29 cellular contexts compared by ENCODE assay signal in the genomic region with DNA sequence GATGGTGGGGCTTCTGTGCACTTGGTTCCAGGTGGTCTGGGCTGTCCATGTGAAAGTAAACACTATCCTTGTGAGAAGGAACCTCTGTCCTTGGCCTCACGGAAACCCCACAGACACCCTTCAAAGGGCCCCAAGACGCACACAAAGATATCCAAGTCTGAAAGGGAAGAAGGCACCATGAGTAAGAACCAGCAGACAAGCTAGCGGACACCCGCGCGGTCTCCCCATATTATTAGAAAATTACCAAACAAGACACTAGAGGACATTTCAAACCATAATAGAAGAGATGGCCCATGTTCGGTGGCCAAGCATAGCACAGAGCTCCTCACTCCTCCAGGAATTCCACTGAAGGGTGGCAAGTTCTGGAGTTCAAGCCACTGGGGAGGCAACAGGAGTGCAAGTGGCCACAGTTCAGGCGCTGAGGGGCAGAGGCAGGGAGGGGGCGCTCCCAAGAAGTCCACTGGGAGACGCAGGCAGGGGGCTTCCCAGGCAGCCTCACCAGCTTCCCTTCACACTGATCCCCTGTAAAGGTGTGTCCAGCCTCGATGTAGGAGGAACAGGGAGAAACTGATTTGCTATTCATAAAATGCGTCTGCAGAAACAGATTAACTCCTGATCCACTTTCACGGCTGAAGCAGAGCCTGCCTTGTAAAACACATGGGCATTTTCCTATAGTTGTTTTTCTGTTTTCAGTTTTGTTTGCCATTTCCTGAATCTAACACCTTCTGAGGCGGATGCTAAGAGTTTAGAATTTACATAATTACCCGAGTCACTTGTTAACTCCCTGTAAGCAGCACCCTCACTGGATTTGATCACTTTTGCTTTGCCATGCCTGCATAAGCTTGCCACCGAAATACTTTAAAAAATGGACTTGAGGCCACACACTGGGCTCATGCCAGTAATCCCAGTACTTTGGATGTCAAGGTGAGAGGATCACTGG. TPM values are rescaled to one million over a fixed set of nuclear protein-coding genes. Genes with fewer than 3 reads are reported as not detected.
A peak's percentile ranks its signal among the peaks of the same experiment; 100 is the strongest.
DNase-seq lines count a peak whose midpoint lies in the region; ATAC-seq and TF ChIP-seq lines count a peak whose summit lies in the region.
"Had no signal": no experiment of that assay in that cellular context is flagged by ENCODE, and none has a peak within 500 bp of the region (broad histone marks: within the 10 kb centered on the region; RNA-seq: fewer than 3 reads in every experiment).

No MANE protein-coding gene starts in this region.

- H3K4me1 ChIP-seq in CD4-positive, CD25-positive, alpha-beta regulatory T cell (ENCODE audit: control insufficient read depth, insufficient read depth, low read length, poor library complexity, severe bottlenecking), result no peaks in the 10 kb centered on the region
- H3K4me1 ChIP-seq: BE2C, SJSA1 had no signal

- intact Hi-C loops in CD4-positive, alpha-beta T cell (cut with DNase I, micrococcal nuclease), result loop anchor here in 1 of 2 experiments (10.0 kb wide), 1 partner anchor 976 kb away; a partner anchor contains a TSS

- no peak for TF ChIP-seq CTCF in WTC11 (IDR thresholded peaks at IDR 0.05)
- TF ChIP-seq CTCF in CD4-positive, alpha-beta T cell (IDR thresholded peaks at IDR 0.05), result no peak

- H3K9me3 ChIP-seq in CD4-positive, CD25-positive, alpha-beta regulatory T cell (ENCODE audit: control insufficient read depth in 2 of 2, low read length in 2 of 2), result no peaks in the 10 kb centered on the region
- no peaks in the 10 kb centered on the region for H3K9me3 ChIP-seq in CD4-positive, alpha-beta T cell (ENCODE audit: control insufficient read depth, low read length)
- H3K9me3 ChIP-seq: BE2C, gastroesophageal sphincter, SJSA1, thoracic aorta had no signal

- H3K4me3 Mint-ChIP-seq in CD4-positive, CD25-positive, alpha-beta regulatory T cell, result no peak overlapping the region
- H3K4me3 Mint-ChIP-seq in WTC11 (no peak overlapping the region), memory B cell (peak overlapping the region; percentile 67)
- H3K4me3 Mint-ChIP-seq in CD4-positive, alpha-beta T cell, result no peak overlapping the region
- H3K4me3 Mint-ChIP-seq: activated CD8-positive, alpha-beta T cell treated with anti-CD3 and anti-CD28 coated beads, Interleukin-2, amount 10 ng/mL, durations not matched to agents 7 days and 5 days; activated naive CD4-positive, alpha-beta T cell treated with anti-CD3 and anti-CD28 coated beads, Interleukin-2, amount 50 U/mL, for 24 hours; neural crest cell; stimulated activated naive CD8-positive, alpha-beta T cell treated with anti-CD3 and anti-CD28 coated beads, Interleukin-15, amount 100 ng/mL, for 72 hours had no signal

- H3K4me1 Mint-ChIP-seq in CD4-positive, CD25-positive, alpha-beta regulatory T cell, result no peaks in the 10 kb centered on the region
- H3K4me1 Mint-ChIP-seq in WTC11 (no peaks in the 10 kb centered on the region), memory B cell (peaks cover 21% of the 10 kb centered on the region)
- no peaks in the 10 kb centered on the region for H3K4me1 Mint-ChIP-seq in CD4-positive, alpha-beta T cell (ENCODE audit: low read depth)
- H3K4me1 Mint-ChIP-seq: activated naive CD4-positive, alpha-beta T cell treated with anti-CD3 and anti-CD28 coated beads, Interleukin-2, amount 50 U/mL, for 24 hours; stimulated activated naive CD8-positive, alpha-beta T cell treated with anti-CD3 and anti-CD28 coated beads, Interleukin-15, amount 100 ng/mL, for 72 hours had no signal

- POLR2A ChIA-PET in WTC11 (lab: Charles Lee), result no interaction called here
- POLR2A ChIA-PET in CD4-positive, alpha-beta T cell (lab: Charles Lee), result no interaction called here

- no peaks in the 10 kb centered on the region for H3K27me3 ChIP-seq in CD4-positive, CD25-positive, alpha-beta regulatory T cell (ENCODE audit: control insufficient read depth, insufficient read depth, low read length)
- no peaks in the 10 kb centered on the region for H3K27me3 ChIP-seq in CD4-positive, alpha-beta T cell (ENCODE audit: control insufficient read depth, insufficient read depth, low read length)
- H3K27me3 ChIP-seq: BE2C, gastroesophageal sphincter had no signal

- no peak overlapping the region for H3K4me3 ChIP-seq in CD4-positive, CD25-positive, alpha-beta regulatory T cell (ENCODE audit: low read depth, low read length)
- H3K4me3 ChIP-seq: gastroesophageal sphincter, SJSA1, thoracic aorta had no signal

- peak in 1 of 2 donors; percentile 23 for ATAC-seq in CD4-positive, CD25-positive, alpha-beta regulatory T cell (ENCODE audit: low read depth in 2 of 2)
- no peak for ATAC-seq in WTC11
- peak; percentile 96 for ATAC-seq in memory B cell (ENCODE audit: low read depth)
- ATAC-seq in CD4-positive, alpha-beta T cell (ENCODE audit: poor library complexity), result no peak
- no peak for ATAC-seq in HG03135 (IDR thresholded peaks at IDR 0.05; ENCODE audit: unreplicated experiment)
- ATAC-seq: activated CD8-positive, alpha-beta T cell treated with anti-CD3 and anti-CD28 coated beads, Interleukin-2, amount 10 ng/mL, durations not matched to agents 7 days and 5 days; gastroesophageal sphincter; right cardiac atrium; stimulated activated naive CD8-positive, alpha-beta T cell treated with anti-CD3 and anti-CD28 coated beads, Interleukin-15, amount 100 ng/mL, for 72 hours had no signal

- H3K27ac ChIP-seq in CD4-positive, CD25-positive, alpha-beta regulatory T cell (ENCODE audit: insufficient read depth, low read length, poor library complexity, severe bottlenecking), result no peak overlapping the region
- H3K27ac ChIP-seq in CD4-positive, alpha-beta T cell (ENCODE audit: low read depth, low read length), result no peak overlapping the region
- H3K27ac ChIP-seq: gastroesophageal sphincter, HL-60, SJSA1, thoracic aorta had no signal

- peaks cover 9% of the 10 kb centered on the region for H3K27me3 Mint-ChIP-seq in CD4-positive, CD25-positive, alpha-beta regulatory T cell
- H3K27me3 Mint-ChIP-seq in WTC11 (ENCODE audit: low read depth), result no peaks in the 10 kb centered on the region
- H3K27me3 Mint-ChIP-seq in memory B cell, result no peaks in the 10 kb centered on the region
- H3K27me3 Mint-ChIP-seq in CD4-positive, alpha-beta T cell, result no peaks in the 10 kb centered on the region
- H3K27me3 Mint-ChIP-seq: activated naive CD4-positive, alpha-beta T cell treated with anti-CD3 and anti-CD28 coated beads, Interleukin-2, amount 50 U/mL, for 24 hours; stimulated activated naive CD8-positive, alpha-beta T cell treated with anti-CD3 and anti-CD28 coated beads, Interleukin-15, amount 100 ng/mL, for 72 hours had no signal

- H3K36me3 Mint-ChIP-seq in CD4-positive, CD25-positive, alpha-beta regulatory T cell, result no peaks in the 10 kb centered on the region
- no peaks in the 10 kb centered on the region for H3K36me3 Mint-ChIP-seq in WTC11
- H3K36me3 Mint-ChIP-seq in memory B cell, result peaks cover 6% of the 10 kb centered on the region
- H3K36me3 Mint-ChIP-seq in CD4-positive, alpha-beta T cell (ENCODE audit: low read depth), result no peaks in the 10 kb centered on the region
- H3K36me3 Mint-ChIP-seq: activated naive CD4-positive, alpha-beta T cell treated with anti-CD3 and anti-CD28 coated beads, Interleukin-2, amount 50 U/mL, for 24 hours had no signal

- CTCF ChIA-PET in WTC11 (lab: Charles Lee), result interaction anchor here (0.8 kb wide), 1 partner anchor 11 kb away, joined by 3 read pairs; no protein-coding TSS in a partner anchor
- CTCF ChIA-PET in CD4-positive, alpha-beta T cell (lab: Charles Lee), result no interaction called here

- H3K27ac Mint-ChIP-seq in CD4-positive, CD25-positive, alpha-beta regulatory T cell, result peak overlapping the region in 2 of 3 donors; percentile 28 to 82
- no peak overlapping the region for H3K27ac Mint-ChIP-seq in WTC11
- H3K27ac Mint-ChIP-seq in memory B cell, result peak overlapping the region; percentile 83
- no peak overlapping the region for H3K27ac Mint-ChIP-seq in CD4-positive, alpha-beta T cell
- H3K27ac Mint-ChIP-seq: activated CD8-positive, alpha-beta T cell treated with anti-CD3 and anti-CD28 coated beads, Interleukin-2, amount 10 ng/mL, durations not matched to agents 7 days and 5 days; activated naive CD4-positive, alpha-beta T cell treated with anti-CD3 and anti-CD28 coated beads, Interleukin-2, amount 50 U/mL, for 24 hours had no signal

- no peaks in the 10 kb centered on the region for H3K36me3 ChIP-seq in CD4-positive, CD25-positive, alpha-beta regulatory T cell (ENCODE audit: control insufficient read depth, insufficient read depth, low read length)
- H3K36me3 ChIP-seq: BE2C, gastroesophageal sphincter, SJSA1, thoracic aorta had no signal

- DNase-seq in CD4-positive, CD25-positive, alpha-beta regulatory T cell, result no peak
- DNase-seq in GM19238 (ENCODE audit: insufficient read length, low spot score), result peak; percentile 67
- peak; percentile 11 for DNase-seq in WTC11 (ENCODE audit: low spot score)
- DNase-seq in memory B cell (ENCODE audit: low spot score in 2 of 2), result no peak
- no peak for DNase-seq in ecto neural progenitor cell (ENCODE audit: low spot score)
- DNase-seq in CD4-positive, alpha-beta T cell, result no peak
- DNase-seq: activated CD4-positive, alpha-beta T cell treated with anti-CD3 and anti-CD28 coated beads for 4 hours; activated CD8-positive, alpha-beta T cell treated with anti-CD3 and anti-CD28 coated beads, Interleukin-2, amount 10 ng/mL, durations not matched to agents 7 days and 5 days; activated T-cell treated with anti-CD3 and anti-CD28 coated beads for 4 hours; amniotic stem cell; BE2C; DMS153; H7; hippocampal formation; mammary epithelial cell; NCI-H1436; NCI-H774; RPMI8226; stimulated activated CD4-positive, alpha-beta T cell treated with anti-CD3 and anti-CD28 coated beads, Interleukin-2, amount 100 ng/mL, for 24 hours; stimulated activated naive CD8-positive, alpha-beta T cell treated with anti-CD3 and anti-CD28 coated beads, Interleukin-15, amount 100 ng/mL, for 72 hours; T-helper 9 cell had no signal

- no peaks in the 10 kb centered on the region for H3K9me3 Mint-ChIP-seq in CD4-positive, CD25-positive, alpha-beta regulatory T cell
- H3K9me3 Mint-ChIP-seq in WTC11 (no peaks in the 10 kb centered on the region), memory B cell (no peaks in the 10 kb centered on the region)
- no peaks in the 10 kb centered on the region for H3K9me3 Mint-ChIP-seq in CD4-positive, alpha-beta T cell
- H3K9me3 Mint-ChIP-seq: activated naive CD4-positive, alpha-beta T cell treated with anti-CD3 and anti-CD28 coated beads, Interleukin-2, amount 50 U/mL, for 24 hours; neural crest cell; stimulated activated naive CD8-positive, alpha-beta T cell treated with anti-CD3 and anti-CD28 coated beads, Interleukin-15, amount 100 ng/mL, for 72 hours had no signal

TF ChIP-seq in WTC11, 78 proteins besides CTCF, POLR2A, EP300 and RAD21 (continues in another document):
- TF ChIP-seq IRF2 (CRISPR knock-in tag; IDR thresholded peaks at IDR 0.05; ENCODE audit: borderline replicate concordance, low read depth), result no peak

RNA-seq across cellular contexts. Expression of a gene that starts 9.1 kb away (rescaled TPM):
- total RNA-seq in CD4-positive, CD25-positive, alpha-beta regulatory T cell, result 10.3 TPM
- 1 to 10 TPM in 3 of 4 donors, under 1 TPM in 1; 0.67 to 4.2 (median 3.2) TPM for polyA plus RNA-seq in CD4-positive, CD25-positive, alpha-beta regulatory T cell
- total RNA-seq in WTC11 (2021), result 8.5 to 10.1 TPM (median 9.3 TPM) in 3 replicates
- 1 to 10 TPM; 9.1 to 9.3 TPM for total RNA-seq in CD4-positive, alpha-beta T cell

Comparison
In these comparisons a context has a peak if more than half of its experiments do, and no peak if none do; other contexts are left out.
1. DNase-seq: peak in GM19238 (single experiment) and WTC11 (single experiment); none in CD4-positive, CD25-positive, alpha-beta regulatory T cell (0 of 3), memory B cell (0 of 2), ecto neural progenitor cell (single experiment) and CD4-positive, alpha-beta T cell (0 of 10).
2. H3K27ac Mint-ChIP-seq: peak in CD4-positive, CD25-positive, alpha-beta regulatory T cell (2 of 3) and memory B cell (single experiment); none in WTC11 (single experiment) and CD4-positive, alpha-beta T cell (single experiment).